In genomic region chr4:154551872-154552686, GRCh38 we compare ENCODE assay signal across 9 cellular contexts. TPM values are rescaled to one million over a fixed set of nuclear protein-coding genes. Genes with fewer than 3 reads are reported as not detected.
A peak's percentile ranks its signal among the peaks of the same experiment; 100 is the strongest.
DNase-seq lines count a peak whose midpoint lies in the region; ATAC-seq and FAIRE-seq lines count a peak whose summit lies in the region.
"Had no signal": no experiment of that assay in that cellular context is flagged by ENCODE, and none has a peak within 500 bp of the region (broad histone marks: within the 10 kb centered on the region; RNA-seq: fewer than 3 reads in every experiment).

No MANE protein-coding gene starts in this region.

- peaks cover 4% of the 10 kb centered on the region for H3K36me3 Mint-ChIP-seq in memory B cell

- ATAC-seq in HG03378 (IDR thresholded peaks at IDR 0.05; ENCODE audit: unreplicated experiment) (peak; percentile 64), memory B cell (ENCODE audit: low read depth) (peak; percentile 51)

- peak; percentile 79 for DNase-seq in CD1c-positive myeloid dendritic cell (ENCODE audit: extremely low spot score)
- DNase-seq in GM19239 (ENCODE audit: insufficient read length, low spot score), result peak; percentile 14
- DNase-seq in NCI-H510A treated with DMSO at 0.1 percent for 48 hours (lab: John Stamatoyannopoulos, UW), result peak; percentile 60
- peak; percentile 46 to 69 for DNase-seq in activated CD4-positive, alpha-beta T cell treated with anti-CD3 and anti-CD28 coated beads, Interleukin-2, amount 50 U/mL, for 24 hours (ENCODE audit: low read depth in 1 of 2, low spot score in 1 of 2)
- peak; percentile 72 to 86 for DNase-seq in dermis microvascular lymphatic vessel endothelial cell (ENCODE audit: low read depth in 2 of 2)
- DNase-seq in memory B cell (ENCODE audit: low spot score in 2 of 2), result peak; percentile 57 to 64
- DNase-seq in stimulated activated CD8-positive, alpha-beta memory T cell treated with anti-CD3 and anti-CD28 coated beads, Interleukin-15, amount 100 ng/mL, for 4 hours (ENCODE audit: low read depth in 2 of 2), result peak; percentile 13 to 50

- no peak for FAIRE-seq in GM19239 (lab: Jason Lieb, UNC)

- peaks cover 9% of the 10 kb centered on the region for H3K4me1 Mint-ChIP-seq in memory B cell

- H3K27ac Mint-ChIP-seq in memory B cell, result no peak overlapping the region

- no peak overlapping the region for H3K4me3 Mint-ChIP-seq in memory B cell

- H3K9me3 Mint-ChIP-seq in memory B cell, result no peaks in the 10 kb centered on the region

- H3K27me3 Mint-ChIP-seq in memory B cell, result peaks cover 3% of the 10 kb centered on the region

RNA-seq across cellular contexts. Expression of gene PLRG1, which starts 1.9 kb away (rescaled TPM):
- total RNA-seq in dermis microvascular lymphatic vessel endothelial cell, result 51.6 and 65.7 TPM in 2 replicates

RNA-seq across cellular contexts. Expression of gene FGB, which starts 10.7 kb away (rescaled TPM):
- not detected in 2 replicates for total RNA-seq in dermis microvascular lymphatic vessel endothelial cell
- total RNA-seq: activated CD8-positive, alpha-beta memory T cell treated with anti-CD3 and anti-CD28 coated beads for 36 hours had no signal

RNA-seq across cellular contexts. Expression of gene FGA, which starts 38.5 kb away (rescaled TPM):
- total RNA-seq in dermis microvascular lymphatic vessel endothelial cell, result not detected in 2 replicates
- total RNA-seq: activated CD8-positive, alpha-beta memory T cell treated with anti-CD3 and anti-CD28 coated beads for 36 hours had no signal

Comparison
In these comparisons a context has a peak if more than half of its experiments do, and no peak if none do; other contexts are left out.
1. Peak in every context shown above with its lines: DNase-seq and ATAC-seq.
2. DNase-seq: peak in every context shown above with its lines; median percentile 79 in CD1c-positive myeloid dendritic cell; 79 in dermis microvascular lymphatic vessel endothelial cell; 60 in memory B cell; 60 in NCI-H510A treated with DMSO at 0.1 percent for 48 hours; 58 in activated CD4-positive, alpha-beta T cell treated with anti-CD3 and anti-CD28 coated beads, Interleukin-2, amount 50 U/mL, for 24 hours; 32 in stimulated activated CD8-positive, alpha-beta memory T cell treated with anti-CD3 and anti-CD28 coated beads, Interleukin-15, amount 100 ng/mL, for 4 hours; 14 in GM19239.